13 cellular contexts compared by ENCODE assay signal in the genomic region with DNA sequence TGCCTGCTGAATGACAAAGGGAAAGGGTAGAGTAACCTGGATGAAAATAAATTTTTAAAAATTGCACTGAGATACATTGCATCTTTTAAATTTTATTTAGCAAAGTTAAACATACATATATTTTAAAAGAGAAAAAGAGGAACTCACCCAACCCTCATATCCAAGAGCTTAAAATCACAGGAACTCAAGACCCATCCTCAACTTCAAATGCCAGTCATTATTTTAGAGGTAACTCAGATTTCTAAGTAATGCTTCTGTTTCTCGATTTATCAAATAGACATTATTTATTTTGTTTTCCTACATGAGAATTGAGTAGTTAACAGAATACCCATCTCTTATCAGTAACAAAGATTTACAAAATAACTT. TPM values are rescaled to one million over a fixed set of nuclear protein-coding genes. Genes with fewer than 3 reads are reported as not detected.
DNase-seq lines count a peak whose midpoint lies in the region; ATAC-seq and TF ChIP-seq lines count a peak whose summit lies in the region.
"Had no signal": no experiment of that assay in that cellular context is flagged by ENCODE, and none has a peak within 500 bp of the region (broad histone marks: within the 10 kb centered on the region; RNA-seq: fewer than 3 reads in every experiment).

No MANE protein-coding gene starts in this region.

- no peak overlapping the region for H3K27ac Mint-ChIP-seq in activated naive CD8-positive, alpha-beta T cell treated with anti-CD3 and anti-CD28 coated beads, Interleukin-2, amount 10 ng/mL, durations not matched to agents 7 days and 5 days
- H3K27ac Mint-ChIP-seq in natural killer cell, result peak overlapping the region in 1 of 2 donors; percentile 78

- no peak overlapping the region for H2AFZ ChIP-seq in ACC112 (ENCODE audit: low read length, unreplicated experiment)
- no peak overlapping the region for H2AFZ ChIP-seq in GM23248

- H3K27ac ChIP-seq in ACC112 (ENCODE audit: low read depth, low read length) (peak overlapping the region; percentile 99), GM23248 (peak overlapping the region; percentile 95)

- H3K4me1 ChIP-seq in ACC112 (ENCODE audit: control insufficient read depth, insufficient read depth, low read length, unreplicated experiment) (peaks cover 92% of the 10 kb centered on the region), GM23248 (ENCODE audit: insufficient read depth) (peaks cover 92% of the 10 kb centered on the region)

- DNase-seq in GM23248 (no peak), natural killer cell (no peak), ureter (ENCODE audit: low spot score) (no peak)
- DNase-seq in activated naive CD8-positive, alpha-beta T cell treated with anti-CD3 and anti-CD28 coated beads, Interleukin-2, amount 10 ng/mL, durations not matched to agents 7 days and 5 days, result no peak
- DNase-seq: NK-92 treated with Interleukin-12 subunit alpha and Interleukin-12 subunit beta, amount 100 ng/mL, for 24 hours; posterior cingulate gyrus had no signal

- H3K36me3 ChIP-seq in ACC112 (ENCODE audit: insufficient read depth, low read length) (no peaks in the 10 kb centered on the region), GM23248 (ENCODE audit: low read depth) (no peaks in the 10 kb centered on the region; the same call in 1 of the 2 replicates)

- TF ChIP-seq CTCF in natural killer cell (IDR thresholded peaks at IDR 0.05), result no peak

- no peaks in the 10 kb centered on the region for H3K27me3 Mint-ChIP-seq in activated naive CD8-positive, alpha-beta T cell treated with anti-CD3 and anti-CD28 coated beads, Interleukin-2, amount 10 ng/mL, durations not matched to agents 7 days and 5 days
- no peaks in the 10 kb centered on the region for H3K27me3 Mint-ChIP-seq in natural killer cell (ENCODE audit: low read depth in 2 of 2)

- peak overlapping the region; percentile 91 for H3K9ac ChIP-seq in GM23248

- H3K27me3 ChIP-seq in ACC112 (ENCODE audit: insufficient read depth, low read length), result no peaks in the 10 kb centered on the region
- H3K27me3 ChIP-seq in GM23248 (replicated peaks; ENCODE audit: insufficient read depth), result no peaks in the 10 kb centered on the region

- H3K4me1 Mint-ChIP-seq in activated naive CD8-positive, alpha-beta T cell treated with anti-CD3 and anti-CD28 coated beads, Interleukin-2, amount 10 ng/mL, durations not matched to agents 7 days and 5 days, result peaks cover 47% of the 10 kb centered on the region
- peaks cover 34 to 43% of the 10 kb centered on the region in 2 donors for H3K4me1 Mint-ChIP-seq in natural killer cell

- POLR2A ChIA-PET in activated naive CD8-positive, alpha-beta T cell treated with anti-CD3 and anti-CD28 coated beads, Interleukin-2, amount 10 ng/mL, durations not matched to agents 7 days and 5 days (lab: Charles Lee), result interaction anchor here (0.6 to 5.5 kb wide), 8 partner anchors 32 to 154 kb away, joined by 3 to 213 read pairs (median 4); a partner anchor contains a TSS

- H3K36me3 Mint-ChIP-seq in activated naive CD8-positive, alpha-beta T cell treated with anti-CD3 and anti-CD28 coated beads, Interleukin-2, amount 10 ng/mL, durations not matched to agents 7 days and 5 days, result peaks cover 5% of the 10 kb centered on the region
- no peaks in the 10 kb centered on the region for H3K36me3 Mint-ChIP-seq in natural killer cell

- ATAC-seq in activated naive CD8-positive, alpha-beta T cell treated with anti-CD3 and anti-CD28 coated beads, Interleukin-2, amount 10 ng/mL, durations not matched to agents 7 days and 5 days (ENCODE audit: low read depth), result no peak
- ATAC-seq in natural killer cell, result no peak
- ATAC-seq in HG03280 (IDR thresholded peaks at IDR 0.05; ENCODE audit: unreplicated experiment), result no peak
- no peak for ATAC-seq in HG02678 (IDR thresholded peaks at IDR 0.05; ENCODE audit: unreplicated experiment)
- ATAC-seq in HG03196 (IDR thresholded peaks at IDR 0.05; ENCODE audit: unreplicated experiment), result no peak
- ATAC-seq: activated CD4-positive, CD25-positive, alpha-beta regulatory T cell treated with anti-CD3 and anti-CD28 coated beads, Interleukin-2, amount 50 U/mL, for 24 hours; activated naive CD4-positive, alpha-beta T cell treated with anti-CD3 and anti-CD28 coated beads, Interleukin-2, amount 50 U/mL, for 72 hours had no signal

- intact Hi-C loops in natural killer cell (cut with micrococcal nuclease), result loop anchor here (1.0 to 5.0 kb wide), 3 partner anchors 86 to 506 kb away; no protein-coding TSS in a partner anchor

- peaks cover 88% of the 10 kb centered on the region for H3F3A ChIP-seq in GM23248 (ENCODE audit: insufficient read depth)

- peak overlapping the region; percentile 90 for H3K4me2 ChIP-seq in GM23248 (ENCODE audit: unreplicated experiment)

- WGBS in GM23248 (ENCODE audit: low coverage in 1 of 2, low lambda C conversion rate in 2 of 2, missing lambda C conversion rate in 2 of 2), 2 experiments, result 79 to 95% methylated on average over 1 of the region's 1 CpG

- no peaks in the 10 kb centered on the region for H4K20me1 ChIP-seq in GM23248 (ENCODE audit: insufficient read depth)

- H3K4me3 Mint-ChIP-seq in activated naive CD8-positive, alpha-beta T cell treated with anti-CD3 and anti-CD28 coated beads, Interleukin-2, amount 10 ng/mL, durations not matched to agents 7 days and 5 days, result peak overlapping the region; percentile 18
- H3K4me3 Mint-ChIP-seq in natural killer cell, result peak overlapping the region; percentile 35

- H3K9me2 ChIP-seq in GM23248 (ENCODE audit: insufficient read depth), result no peaks in the 10 kb centered on the region

- no peaks in the 10 kb centered on the region for H3K9me3 ChIP-seq in GM23248 (ENCODE audit: low read depth)
- H3K9me3 ChIP-seq: Caco-2 had no signal

- peaks cover 75% of the 10 kb centered on the region for H3K79me2 ChIP-seq in ACC112 (ENCODE audit: control insufficient read depth, insufficient read depth, low read length, unreplicated experiment)
- H3K79me2 ChIP-seq in GM23248 (ENCODE audit: insufficient read depth), result peaks cover 58% of the 10 kb centered on the region

- H3K9me3 Mint-ChIP-seq in activated naive CD8-positive, alpha-beta T cell treated with anti-CD3 and anti-CD28 coated beads, Interleukin-2, amount 10 ng/mL, durations not matched to agents 7 days and 5 days, result no peaks in the 10 kb centered on the region
- no peaks in the 10 kb centered on the region for H3K9me3 Mint-ChIP-seq in natural killer cell
- H3K9me3 Mint-ChIP-seq: activated naive CD4-positive, alpha-beta T cell treated with anti-CD3 and anti-CD28 coated beads, Interleukin-2, amount 50 U/mL, for 72 hours had no signal

- in situ Hi-C loops in GM23248 (cut with MboI), result no loop called here

- H3K4me3 ChIP-seq in ACC112 (ENCODE audit: low read depth, low read length) (peak overlapping the region; percentile 75), GM23248 (0 out of 2 replicates have a peak overlapping the region, but pooled peaks have one; percentile 76)

RNA-seq across cellular contexts. Expression of a gene that starts 32.4 kb away (rescaled TPM):
- total RNA-seq in GM23248 (2014; rRNA removed; shearing (Covaris generic)), result 29.1 and 30.7 TPM in 2 replicates
- 63.2 and 63.5 TPM in 2 replicates for polyA plus RNA-seq in GM23248 (2016; fragmentation: Nextera tagmentation; extraction: Ambion mirVana)
- total RNA-seq in activated naive CD8-positive, alpha-beta T cell treated with anti-CD3 and anti-CD28 coated beads, Interleukin-2, amount 10 ng/mL, durations not matched to agents 7 days and 5 days, result 100 to 1,000 TPM; 141 to 145 TPM
- total RNA-seq in natural killer cell (100 to 1,000 TPM; 272 to 353 (median 345) TPM), ureter (120 TPM)
